ENCODE assay signal across 16 cellular contexts in the genomic region with DNA sequence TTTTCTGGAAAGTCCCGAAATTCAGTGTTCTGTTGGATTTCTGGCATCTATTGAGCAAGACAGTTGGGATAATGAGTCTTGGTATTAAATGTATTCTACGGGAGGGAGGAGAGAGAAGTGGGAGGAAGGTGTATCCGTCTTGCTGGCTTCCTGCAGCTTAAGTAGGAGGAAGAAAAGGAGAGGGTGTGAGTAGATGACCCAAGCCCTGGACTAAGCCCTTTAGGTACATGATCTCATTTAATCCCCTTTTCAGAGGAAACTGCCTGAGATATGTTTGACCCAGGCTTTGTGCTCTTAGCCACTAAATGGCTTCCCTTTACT.
A peak's percentile ranks its signal among the peaks of the same experiment; 100 is the strongest.
DNase-seq lines count a peak whose midpoint lies in the region; ATAC-seq and TF ChIP-seq lines count a peak whose summit lies in the region.
"Had no signal": no experiment of that assay in that cellular context is flagged by ENCODE, and none has a peak within 500 bp of the region (broad histone marks: within the 10 kb centered on the region; RNA-seq: fewer than 3 reads in every experiment).

No MANE protein-coding gene starts in this region.

- no peaks in the 10 kb centered on the region for H3K9me3 ChIP-seq in neural cell (ENCODE audit: low read length)
- H3K9me3 ChIP-seq: ascending aorta, thyroid gland had no signal

- peaks cover 72% of the 10 kb centered on the region for H3K4me1 Mint-ChIP-seq in T-helper 1 cell treated with Interleukin-12 subunit alpha and Interleukin-12 subunit beta and Interleukin-4 antibody, amounts not matched to agents 30 μg/mL and 1 μg/mL, for 36 hours (ENCODE audit: low read depth)
- H3K4me1 Mint-ChIP-seq in activated naive CD8-positive, alpha-beta T cell treated with anti-CD3 and anti-CD28 coated beads, Interleukin-2, amount 10 ng/mL, durations not matched to agents 7 days and 5 days = peaks cover 56% of the 10 kb centered on the region
- H3K4me1 Mint-ChIP-seq: memory B cell had no signal

- peak overlapping the region; percentile 73 for H3K27ac Mint-ChIP-seq in T-helper 1 cell treated with Interleukin-12 subunit alpha and Interleukin-12 subunit beta and Interleukin-4 antibody, amounts not matched to agents 30 μg/mL and 1 μg/mL, for 36 hours
- H3K27ac Mint-ChIP-seq in activated naive CD8-positive, alpha-beta T cell treated with anti-CD3 and anti-CD28 coated beads, Interleukin-2, amount 10 ng/mL, durations not matched to agents 7 days and 5 days = no peak overlapping the region
- H3K27ac Mint-ChIP-seq: memory B cell had no signal

- no peak for ATAC-seq in activated naive CD8-positive, alpha-beta T cell treated with anti-CD3 and anti-CD28 coated beads, Interleukin-2, amount 10 ng/mL, durations not matched to agents 7 days and 5 days (ENCODE audit: low read depth)
- no peak for ATAC-seq in HG02571 (IDR thresholded peaks at IDR 0.05; ENCODE audit: unreplicated experiment)

- H3K27me3 Mint-ChIP-seq in T-helper 1 cell treated with Interleukin-12 subunit alpha and Interleukin-12 subunit beta and Interleukin-4 antibody, amounts not matched to agents 30 μg/mL and 1 μg/mL, for 36 hours (ENCODE audit: low read depth) = no peaks in the 10 kb centered on the region
- H3K27me3 Mint-ChIP-seq in activated naive CD8-positive, alpha-beta T cell treated with anti-CD3 and anti-CD28 coated beads, Interleukin-2, amount 10 ng/mL, durations not matched to agents 7 days and 5 days = no peaks in the 10 kb centered on the region

- peaks cover 27% of the 10 kb centered on the region for H3K36me3 Mint-ChIP-seq in T-helper 1 cell treated with Interleukin-12 subunit alpha and Interleukin-12 subunit beta and Interleukin-4 antibody, amounts not matched to agents 30 μg/mL and 1 μg/mL, for 36 hours (ENCODE audit: low read depth)
- H3K36me3 Mint-ChIP-seq in activated naive CD8-positive, alpha-beta T cell treated with anti-CD3 and anti-CD28 coated beads, Interleukin-2, amount 10 ng/mL, durations not matched to agents 7 days and 5 days = peaks cover 15% of the 10 kb centered on the region
- H3K36me3 Mint-ChIP-seq: memory B cell had no signal

- H2AFZ ChIP-seq in neural cell (ENCODE audit: low read depth, low read length) = no peak overlapping the region
- H2AFZ ChIP-seq: parathyroid adenoma had no signal

- peak overlapping the region; percentile 59 for H3K4me3 Mint-ChIP-seq in T-helper 1 cell treated with Interleukin-12 subunit alpha and Interleukin-12 subunit beta and Interleukin-4 antibody, amounts not matched to agents 30 μg/mL and 1 μg/mL, for 36 hours
- peak overlapping the region; percentile 67 for H3K4me3 Mint-ChIP-seq in activated naive CD8-positive, alpha-beta T cell treated with anti-CD3 and anti-CD28 coated beads, Interleukin-2, amount 10 ng/mL, durations not matched to agents 7 days and 5 days
- H3K4me3 Mint-ChIP-seq: memory B cell had no signal

- TF ChIP-seq EP300 in neural cell (conservative IDR thresholded peaks at IDR 0.05; ENCODE audit: poor library complexity, severe bottlenecking) = no peak

- DNase-seq in T-helper 1 cell (no peak), NCI-H82 treated with DMSO at 0.1 percent for 48 hours (lab: John Stamatoyannopoulos, UW; ENCODE audit: unreplicated experiment) (peak; percentile 31), KG1 (lab: John Stamatoyannopoulos, UW) (no peak), Ammon's horn (ENCODE audit: low spot score) (no peak)
- no peak for DNase-seq in activated naive CD8-positive, alpha-beta T cell treated with anti-CD3 and anti-CD28 coated beads, Interleukin-2, amount 10 ng/mL, durations not matched to agents 7 days and 5 days
- DNase-seq: dorsolateral prefrontal cortex, GOT3, NCI-H2107, thyroid gland had no signal

- H3K4me2 ChIP-seq in neural cell (ENCODE audit: low read length) = no peak overlapping the region

- H3F3A ChIP-seq in neural cell (ENCODE audit: insufficient read depth, low read length, poor library complexity, severe bottlenecking) = no peaks in the 10 kb centered on the region

- H3K9ac ChIP-seq in neural cell (ENCODE audit: low read length) = no peak overlapping the region
- H3K9ac ChIP-seq: parathyroid adenoma had no signal

- TF ChIP-seq RAD21 in neural cell (conservative IDR thresholded peaks at IDR 0.05) = no peak

- H3K9me3 Mint-ChIP-seq in T-helper 1 cell treated with Interleukin-12 subunit alpha and Interleukin-12 subunit beta and Interleukin-4 antibody, amounts not matched to agents 30 μg/mL and 1 μg/mL, for 36 hours = no peaks in the 10 kb centered on the region
- H3K9me3 Mint-ChIP-seq in activated naive CD8-positive, alpha-beta T cell treated with anti-CD3 and anti-CD28 coated beads, Interleukin-2, amount 10 ng/mL, durations not matched to agents 7 days and 5 days = no peaks in the 10 kb centered on the region
- H3K9me3 Mint-ChIP-seq: memory B cell had no signal

- peak overlapping the region; percentile 19 for H3K27ac ChIP-seq in neural cell (ENCODE audit: low read length)
- H3K27ac ChIP-seq: 22Rv1, ascending aorta, parathyroid adenoma, thyroid gland had no signal

- peak overlapping the region; percentile 34 for H3K4me3 ChIP-seq in neural cell (ENCODE audit: low read length)
- H3K4me3 ChIP-seq: ascending aorta, dorsolateral prefrontal cortex, thyroid gland had no signal

- H4K20me1 ChIP-seq in neural cell (ENCODE audit: insufficient read depth) = no peaks in the 10 kb centered on the region

- H3K79me2 ChIP-seq in neural cell (replicated peaks; ENCODE audit: insufficient read depth, low read length) = no peaks in the 10 kb centered on the region
- H3K79me2 ChIP-seq: parathyroid adenoma had no signal

- H3K9me2 ChIP-seq in neural cell (ENCODE audit: insufficient read depth, low read length) = no peaks in the 10 kb centered on the region

- TF ChIP-seq CTCF in neural cell (IDR thresholded peaks at IDR 0.05; ENCODE audit: poor library complexity, severe bottlenecking) = no peak

- POLR2A ChIA-PET in activated naive CD8-positive, alpha-beta T cell treated with anti-CD3 and anti-CD28 coated beads, Interleukin-2, amount 10 ng/mL, durations not matched to agents 7 days and 5 days (lab: Charles Lee) = no interaction called here

- no peaks in the 10 kb centered on the region for H3K36me3 ChIP-seq in neural cell (ENCODE audit: insufficient read depth, low read length)
- H3K36me3 ChIP-seq: ascending aorta, thyroid gland had no signal

- peaks cover 21% of the 10 kb centered on the region for H3K27me3 ChIP-seq in neural cell (ENCODE audit: insufficient read depth, low read depth, low read length)
- H3K27me3 ChIP-seq: ascending aorta, dorsolateral prefrontal cortex, thyroid gland had no signal

TF ChIP-seq in neural cell, 6 proteins besides CTCF, POLR2A, EP300 and RAD21:
- TF ChIP-seq POLR2AphosphoS5 (IDR thresholded peaks at IDR 0.05) (no peak), EZH2 (IDR thresholded peaks at IDR 0.05; ENCODE audit: borderline replicate concordance, insufficient read depth, low read length, poor library complexity, severe bottlenecking) (no peak), TAF1 (IDR thresholded peaks at IDR 0.05; ENCODE audit: low read depth) (no peak), MXI1 (conservative IDR thresholded peaks at IDR 0.05; ENCODE audit: poor library complexity, severe bottlenecking) (no peak), SMC3 (conservative IDR thresholded peaks at IDR 0.05; ENCODE audit: poor library complexity) (no peak)
- TF ChIP-seq, protein P1, sequence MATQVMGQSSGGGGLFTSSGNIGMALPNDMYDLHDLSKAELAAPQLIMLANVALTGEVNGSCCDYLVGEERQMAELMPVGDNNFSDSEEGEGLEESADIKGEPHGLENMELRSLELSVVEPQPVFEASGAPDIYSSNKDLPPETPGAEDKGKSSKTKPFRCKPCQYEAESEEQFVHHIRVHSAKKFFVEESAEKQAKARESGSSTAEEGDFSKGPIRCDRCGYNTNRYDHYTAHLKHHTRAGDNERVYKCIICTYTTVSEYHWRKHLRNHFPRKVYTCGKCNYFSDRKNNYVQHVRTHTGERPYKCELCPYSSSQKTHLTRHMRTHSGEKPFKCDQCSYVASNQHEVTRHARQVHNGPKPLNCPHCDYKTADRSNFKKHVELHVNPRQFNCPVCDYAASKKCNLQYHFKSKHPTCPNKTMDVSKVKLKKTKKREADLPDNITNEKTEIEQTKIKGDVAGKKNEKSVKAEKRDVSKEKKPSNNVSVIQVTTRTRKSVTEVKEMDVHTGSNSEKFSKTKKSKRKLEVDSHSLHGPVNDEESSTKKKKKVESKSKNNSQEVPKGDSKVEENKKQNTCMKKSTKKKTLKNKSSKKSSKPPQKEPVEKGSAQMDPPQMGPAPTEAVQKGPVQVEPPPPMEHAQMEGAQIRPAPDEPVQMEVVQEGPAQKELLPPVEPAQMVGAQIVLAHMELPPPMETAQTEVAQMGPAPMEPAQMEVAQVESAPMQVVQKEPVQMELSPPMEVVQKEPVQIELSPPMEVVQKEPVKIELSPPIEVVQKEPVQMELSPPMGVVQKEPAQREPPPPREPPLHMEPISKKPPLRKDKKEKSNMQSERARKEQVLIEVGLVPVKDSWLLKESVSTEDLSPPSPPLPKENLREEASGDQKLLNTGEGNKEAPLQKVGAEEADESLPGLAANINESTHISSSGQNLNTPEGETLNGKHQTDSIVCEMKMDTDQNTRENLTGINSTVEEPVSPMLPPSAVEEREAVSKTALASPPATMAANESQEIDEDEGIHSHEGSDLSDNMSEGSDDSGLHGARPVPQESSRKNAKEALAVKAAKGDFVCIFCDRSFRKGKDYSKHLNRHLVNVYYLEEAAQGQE (IDR thresholded peaks at IDR 0.05; ENCODE audit: borderline replicate concordance) = no peak
